ENCODE assay signal across 1 cellular context in the genomic region with DNA sequence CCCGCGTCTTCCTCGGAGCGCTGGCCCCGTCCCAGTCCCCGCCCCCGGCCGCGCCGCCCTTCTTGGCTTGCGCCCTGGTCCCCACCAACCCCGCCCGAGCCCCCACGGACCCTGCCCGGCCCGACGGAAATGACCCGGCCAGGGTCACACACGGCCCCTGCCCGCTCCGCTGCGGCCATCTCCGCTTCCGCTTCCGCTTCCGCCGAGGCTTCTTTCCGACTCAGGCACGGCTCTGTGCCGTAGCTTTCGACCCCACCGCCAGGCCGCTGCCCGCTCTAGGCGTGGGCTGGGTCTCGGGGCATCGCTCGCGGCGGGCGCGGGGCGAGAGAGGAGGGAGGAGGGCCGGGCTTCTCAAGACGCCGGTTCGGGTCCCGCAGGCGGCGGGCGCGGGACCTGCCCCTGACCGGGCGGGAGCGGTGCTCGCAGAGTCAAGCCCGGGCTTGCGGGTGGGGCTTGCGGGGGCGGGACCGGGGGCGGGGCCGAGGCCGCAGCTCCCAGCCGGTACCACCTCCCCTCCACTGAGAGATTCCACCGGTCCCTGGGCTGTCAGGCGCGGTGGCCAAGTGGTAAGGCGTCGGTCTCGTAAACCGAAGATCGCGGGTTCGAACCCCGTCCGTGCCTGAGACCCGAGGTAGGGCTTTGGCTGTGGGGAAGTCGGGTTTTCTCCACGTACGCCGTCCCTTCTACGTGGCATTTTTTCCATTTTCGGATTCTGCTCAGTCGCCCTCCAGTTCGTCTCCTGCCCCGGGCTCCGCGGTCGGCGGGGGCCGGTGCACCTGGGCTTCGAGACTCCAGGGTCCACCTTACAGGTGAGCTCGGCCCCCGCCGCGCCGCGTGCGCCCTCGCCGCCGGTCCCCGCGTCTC.
TF ChIP-seq lines count a peak whose summit lies in the region.

No MANE protein-coding gene starts in this region.

TF ChIP-seq in HepG2, 621 proteins besides CTCF, POLR2A, EP300 and RAD21 (continued from another document and continues in another):
- TF ChIP-seq ZBTB40 (IDR thresholded peaks at IDR 0.05) (peak; percentile 55), ZBTB40 (CRISPR knock-in tag; IDR thresholded peaks at IDR 0.05) (peak; percentile 59; the same call in 1 of the 2 replicates), ZNF251 (CRISPR knock-in tag; IDR thresholded peaks at IDR 0.05) (no peak), ZNF280B (CRISPR knock-in tag; IDR thresholded peaks at IDR 0.05; ENCODE audit: borderline replicate concordance) (no peak; the same call in 1 of the 2 replicates), BCL6 (CRISPR knock-in tag; IDR thresholded peaks at IDR 0.05) (0 out of 2 replicates have a peak, but pooled peaks have one; percentile 7), IKZF4 (CRISPR knock-in tag; IDR thresholded peaks at IDR 0.05; ENCODE audit: borderline replicate concordance, low read depth, not compliant biosample characterization) (peak; percentile 49), ZBTB8A (CRISPR knock-in tag; IDR thresholded peaks at IDR 0.05; ENCODE audit: borderline replicate concordance, low read depth) (no peak), POGZ (CRISPR knock-in tag; IDR thresholded peaks at IDR 0.05) (peak; percentile 67), ZNF253 (CRISPR knock-in tag; IDR thresholded peaks at IDR 0.05; ENCODE audit: borderline replicate concordance) (0 out of 2 replicates have a peak, but pooled peaks have one; percentile 18), STAG1 (CRISPR knock-in tag; IDR thresholded peaks at IDR 0.05) (peak; percentile 14; the same call in 1 of the 2 replicates), ZNF773 (CRISPR knock-in tag; IDR thresholded peaks at IDR 0.05; ENCODE audit: borderline replicate concordance) (0 out of 2 replicates have a peak, but pooled peaks have one; percentile 16), ZMYM3 (CRISPR knock-in tag; IDR thresholded peaks at IDR 0.05) (peak; percentile 90), HOXA3 (CRISPR knock-in tag; IDR thresholded peaks at IDR 0.05) (peak; percentile 66; the same call in 1 of the 2 replicates), FLYWCH1 (CRISPR knock-in tag; IDR thresholded peaks at IDR 0.05) (no peak), ZNF839 (CRISPR knock-in tag; IDR thresholded peaks at IDR 0.05; ENCODE audit: borderline replicate concordance) (0 out of 2 replicates have a peak, but pooled peaks have one; percentile 43), RCOR2 (CRISPR knock-in tag; IDR thresholded peaks at IDR 0.05) (no peak), ZNF552 (CRISPR knock-in tag; IDR thresholded peaks at IDR 0.05; ENCODE audit: borderline replicate concordance) (peak; percentile 61; the same call in 1 of the 2 replicates), NR2F6 (IDR thresholded peaks at IDR 0.05) (peak; percentile 26; the same call in 1 of the 2 replicates), NR2F6 (CRISPR knock-in tag; IDR thresholded peaks at IDR 0.05) (0 out of 2 replicates have a peak, but pooled peaks have one; percentile 34), ATF1 (CRISPR knock-in tag; IDR thresholded peaks at IDR 0.05) (no peak), KDM4B (CRISPR knock-in tag; IDR thresholded peaks at IDR 0.05) (no peak; the same call in 1 of the 2 replicates), ZNF143 (CRISPR knock-in tag; IDR thresholded peaks at IDR 0.05) (peak; percentile 31; the same call in 1 of the 2 replicates), GATA4 (IDR thresholded peaks at IDR 0.05; ENCODE audit: borderline replicate concordance, low read depth) (no peak), ARID3A (IDR thresholded peaks at IDR 0.05; ENCODE audit: low read depth, low read length) (peak; percentile 5; the same call in 1 of the 2 replicates), ZSCAN9 (CRISPR knock-in tag; IDR thresholded peaks at IDR 0.05; ENCODE audit: borderline replicate concordance) (peak; percentile 22; the same call in 1 of the 2 replicates), THRA (CRISPR knock-in tag; IDR thresholded peaks at IDR 0.05; ENCODE audit: borderline replicate concordance) (no peak), NFIC (IDR thresholded peaks at IDR 0.05; ENCODE audit: low read length) (no peak), TBL1XR1 (IDR thresholded peaks at IDR 0.05; ENCODE audit: borderline replicate concordance, low read length, partially characterized antibody) (peak; percentile 60), SUZ12 (IDR thresholded peaks at IDR 0.05; ENCODE audit: low read depth, low read length) (0 out of 2 replicates have a peak, but pooled peaks have one; percentile 5)
- TF ChIP-seq, protein P1, sequence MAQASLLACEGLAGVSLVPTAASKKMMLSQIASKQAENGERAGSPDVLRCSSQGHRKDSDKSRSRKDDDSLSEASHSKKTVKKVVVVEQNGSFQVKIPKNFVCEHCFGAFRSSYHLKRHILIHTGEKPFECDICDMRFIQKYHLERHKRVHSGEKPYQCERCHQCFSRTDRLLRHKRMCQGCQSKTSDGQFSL (CRISPR knock-in tag; IDR thresholded peaks at IDR 0.05), result peak; percentile 67; the same call in 1 of the 2 replicates
- TF ChIP-seq, protein P2, sequence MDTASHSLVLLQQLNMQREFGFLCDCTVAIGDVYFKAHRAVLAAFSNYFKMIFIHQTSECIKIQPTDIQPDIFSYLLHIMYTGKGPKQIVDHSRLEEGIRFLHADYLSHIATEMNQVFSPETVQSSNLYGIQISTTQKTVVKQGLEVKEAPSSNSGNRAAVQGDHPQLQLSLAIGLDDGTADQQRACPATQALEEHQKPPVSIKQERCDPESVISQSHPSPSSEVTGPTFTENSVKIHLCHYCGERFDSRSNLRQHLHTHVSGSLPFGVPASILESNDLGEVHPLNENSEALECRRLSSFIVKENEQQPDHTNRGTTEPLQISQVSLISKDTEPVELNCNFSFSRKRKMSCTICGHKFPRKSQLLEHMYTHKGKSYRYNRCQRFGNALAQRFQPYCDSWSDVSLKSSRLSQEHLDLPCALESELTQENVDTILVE (CRISPR knock-in tag; IDR thresholded peaks at IDR 0.05), result peak; percentile 46; the same call in 1 of the 2 replicates
- TF ChIP-seq, protein P3, sequence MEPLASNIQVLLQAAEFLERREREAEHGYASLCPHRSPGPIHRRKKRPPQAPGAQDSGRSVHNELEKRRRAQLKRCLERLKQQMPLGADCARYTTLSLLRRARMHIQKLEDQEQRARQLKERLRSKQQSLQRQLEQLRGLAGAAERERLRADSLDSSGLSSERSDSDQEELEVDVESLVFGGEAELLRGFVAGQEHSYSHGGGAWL (CRISPR knock-in tag; IDR thresholded peaks at IDR 0.05), result peak; percentile 62; the same call in 1 of the 2 replicates
- TF ChIP-seq, protein P4, sequence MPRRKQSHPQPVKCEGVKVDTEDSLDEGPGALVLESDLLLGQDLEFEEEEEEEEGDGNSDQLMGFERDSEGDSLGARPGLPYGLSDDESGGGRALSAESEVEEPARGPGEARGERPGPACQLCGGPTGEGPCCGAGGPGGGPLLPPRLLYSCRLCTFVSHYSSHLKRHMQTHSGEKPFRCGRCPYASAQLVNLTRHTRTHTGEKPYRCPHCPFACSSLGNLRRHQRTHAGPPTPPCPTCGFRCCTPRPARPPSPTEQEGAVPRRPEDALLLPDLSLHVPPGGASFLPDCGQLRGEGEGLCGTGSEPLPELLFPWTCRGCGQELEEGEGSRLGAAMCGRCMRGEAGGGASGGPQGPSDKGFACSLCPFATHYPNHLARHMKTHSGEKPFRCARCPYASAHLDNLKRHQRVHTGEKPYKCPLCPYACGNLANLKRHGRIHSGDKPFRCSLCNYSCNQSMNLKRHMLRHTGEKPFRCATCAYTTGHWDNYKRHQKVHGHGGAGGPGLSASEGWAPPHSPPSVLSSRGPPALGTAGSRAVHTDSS (CRISPR knock-in tag; conservative IDR thresholded peaks at IDR 0.05), result 0 out of 2 replicates have a peak, but pooled peaks have one; percentile 24
